ENCODE assay signal across 8 cellular contexts in genomic region chr3:46953265-46954010, GRCh38. TPM values are rescaled to one million over a fixed set of nuclear protein-coding genes. Genes with fewer than 3 reads are reported as not detected.
DNase-seq lines count a peak whose midpoint lies in the region; ATAC-seq, FAIRE-seq and TF ChIP-seq lines count a peak whose summit lies in the region.
"Had no signal": no experiment of that assay in that cellular context is flagged by ENCODE, and none has a peak within 500 bp of the region (broad histone marks: within the 10 kb centered on the region; RNA-seq: fewer than 3 reads in every experiment).

No MANE protein-coding gene starts in this region.

- H4K8ac ChIP-seq in trophoblast cell (ENCODE audit: low read depth, low read length) = no peak overlapping the region

- DNase-seq in GM12891 (ENCODE audit: insufficient read length, low spot score) (no peak), trophoblast cell (no peak), NCI-H1105 treated with DMSO at 0.1 percent for 48 hours (lab: John Stamatoyannopoulos, UW) (no peak), NCI-H2081 treated with DMSO at 0.1 percent for 48 hours (lab: John Stamatoyannopoulos, UW) (no peak)
- DNase-seq in activated CD8-positive, alpha-beta T cell treated with anti-CD3 and anti-CD28 coated beads for 36 hours = peak; percentile 36

- no peak overlapping the region for H4K91ac ChIP-seq in trophoblast cell (ENCODE audit: low read depth, low read length)

- no peak overlapping the region for H2BK5ac ChIP-seq in trophoblast cell (ENCODE audit: low read depth, low read length, poor library complexity)

- H3K27me3 Mint-ChIP-seq in activated CD8-positive, alpha-beta T cell treated with anti-CD3 and anti-CD28 coated beads for 36 hours = no peaks in the 10 kb centered on the region
- H3K27me3 Mint-ChIP-seq: brain had no signal

- FAIRE-seq in GM12891 (lab: Jason Lieb, UNC) = peak; percentile 88

- no peak overlapping the region for H4K12ac ChIP-seq in trophoblast cell (ENCODE audit: low read depth, low read length)

- no peak overlapping the region for H3K27ac ChIP-seq in trophoblast cell (ENCODE audit: low read depth, low read length)

- H3K23ac ChIP-seq in trophoblast cell (ENCODE audit: low read length) = no peak overlapping the region

- H3K36me3 Mint-ChIP-seq in activated CD8-positive, alpha-beta T cell treated with anti-CD3 and anti-CD28 coated beads for 36 hours (ENCODE audit: low read depth) = peaks cover 31% of the 10 kb centered on the region

- no peaks in the 10 kb centered on the region for H3K9me3 Mint-ChIP-seq in activated CD8-positive, alpha-beta T cell treated with anti-CD3 and anti-CD28 coated beads for 36 hours
- H3K9me3 Mint-ChIP-seq: brain had no signal

- H3K79me2 ChIP-seq in trophoblast cell (ENCODE audit: control insufficient read depth, insufficient read depth, low read length, poor library complexity) = peaks cover 21% of the 10 kb centered on the region

- intact Hi-C loops in activated CD8-positive, alpha-beta T cell treated with anti-CD3 and anti-CD28 coated beads for 36 hours (cut with micrococcal nuclease) = no loop called here

- peaks cover 82% of the 10 kb centered on the region for H3K4me1 Mint-ChIP-seq in activated CD8-positive, alpha-beta T cell treated with anti-CD3 and anti-CD28 coated beads for 36 hours (ENCODE audit: low read depth)

- no peak overlapping the region for H3K4me2 ChIP-seq in trophoblast cell (ENCODE audit: low read length)

- H3K9ac ChIP-seq in trophoblast cell (ENCODE audit: low read length) = no peak overlapping the region

- no peaks in the 10 kb centered on the region for H3K9me3 ChIP-seq in trophoblast cell (ENCODE audit: insufficient read depth, low read depth, low read length)

- no peak overlapping the region for H3K14ac ChIP-seq in trophoblast cell (ENCODE audit: low read length)

- no peaks in the 10 kb centered on the region for H3K27me3 ChIP-seq in trophoblast cell (ENCODE audit: insufficient read depth, low read length)

- H3K4me1 ChIP-seq in trophoblast cell (ENCODE audit: control insufficient read depth in 1 of 2, insufficient read depth in 2 of 2, low read length in 2 of 2) = peaks cover 27 to 29% of the 10 kb centered on the region in 2 experiments

- peak overlapping the region; percentile 71 for H3K4ac ChIP-seq in trophoblast cell (ENCODE audit: low read depth, low read length)

- H2BK120ac ChIP-seq in trophoblast cell (ENCODE audit: insufficient read depth, low read length, poor library complexity) = no peak overlapping the region

- CTCF ChIA-PET in activated CD8-positive, alpha-beta T cell treated with anti-CD3 and anti-CD28 coated beads for 36 hours (lab: Charles Lee) = interaction anchor here (1.0 kb wide), 1 partner anchor 45 kb away, joined by 3 read pairs; no protein-coding TSS in a partner anchor

- H3K36me3 ChIP-seq in trophoblast cell (ENCODE audit: control insufficient read depth in 1 of 2, insufficient read depth in 2 of 2, low read length in 2 of 2) = no peaks in the 10 kb centered on the region

- H3K4me3 ChIP-seq in trophoblast cell (ENCODE audit: low read depth, low read length) = no peak overlapping the region

- POLR2A ChIA-PET in activated CD8-positive, alpha-beta T cell treated with anti-CD3 and anti-CD28 coated beads for 36 hours (lab: Charles Lee) = interaction anchor here (0.9 to 2.4 kb wide), 6 partner anchors 12 to 53 kb away, joined by 3 to 11 read pairs (median 5); partner anchors contain the start of genes CCDC12 and NBEAL2

- H3K4me3 Mint-ChIP-seq in activated CD8-positive, alpha-beta T cell treated with anti-CD3 and anti-CD28 coated beads for 36 hours = peak overlapping the region; percentile 55
- H3K4me3 Mint-ChIP-seq: brain had no signal

- ATAC-seq in HG03442 (IDR thresholded peaks at IDR 0.05; ENCODE audit: unreplicated experiment) = peak; percentile 36
- peak; percentile 28 for ATAC-seq in activated CD8-positive, alpha-beta T cell treated with anti-CD3 and anti-CD28 coated beads for 36 hours
- no peak for ATAC-seq in HG03039 (IDR thresholded peaks at IDR 0.05; ENCODE audit: unreplicated experiment)

- no peak for TF ChIP-seq POLR2A in GM12891 (IDR thresholded peaks at IDR 0.05; ENCODE audit: low read depth, low read length)

- no peak overlapping the region for H2AK5ac ChIP-seq in trophoblast cell (ENCODE audit: low read length)

- TF ChIP-seq CTCF in activated CD8-positive, alpha-beta T cell treated with anti-CD3 and anti-CD28 coated beads for 36 hours (IDR thresholded peaks at IDR 0.05) = no peak

- peak overlapping the region; percentile 96 for H3K27ac Mint-ChIP-seq in activated CD8-positive, alpha-beta T cell treated with anti-CD3 and anti-CD28 coated beads for 36 hours

- H3K79me1 ChIP-seq in trophoblast cell (ENCODE audit: low read length) = no peaks in the 10 kb centered on the region

- no peak overlapping the region for H2BK12ac ChIP-seq in trophoblast cell (ENCODE audit: low read length)

- peak overlapping the region; percentile 15 for H3K18ac ChIP-seq in trophoblast cell (ENCODE audit: low read length)

- no peak overlapping the region for H2AFZ ChIP-seq in trophoblast cell (ENCODE audit: insufficient read depth, low read length, poor library complexity)

- WGBS in trophoblast cell (ENCODE audit: extremely low coverage, insufficient coverage, insufficient read length) = no CpG with 5 or more reads among the region's 7 CpGs

TF ChIP-seq in GM12891, 5 proteins besides CTCF, POLR2A, EP300 and RAD21:
- TF ChIP-seq TAF1 (IDR thresholded peaks at IDR 0.05; ENCODE audit: low read depth, low read length) (no peak), POLR2AphosphoS5 (IDR thresholded peaks at IDR 0.05; ENCODE audit: low read depth, low read length) (no peak), SPI1 (IDR thresholded peaks at IDR 0.05; ENCODE audit: low read depth, low read length) (peak; percentile 74), POU2F2 (IDR thresholded peaks at IDR 0.05; ENCODE audit: low read depth, low read length) (no peak), PAX5 (IDR thresholded peaks at IDR 0.05; ENCODE audit: insufficient read depth, low read length, severe bottlenecking) (no peak)

RNA-seq across cellular contexts. Expression of gene CCDC12, which starts 23.1 kb away (rescaled TPM):
- polyA plus RNA-seq in GM12891 (2012; ENCODE audit: low read depth, missing spikeins) = 55.8 TPM
- total RNA-seq in activated CD8-positive, alpha-beta T cell treated with anti-CD3 and anti-CD28 coated beads for 36 hours = 10 to 100 TPM; 51.2 to 51.6 TPM
- 47.9 and 48.1 TPM in 2 replicates for polyA plus RNA-seq in trophoblast cell (2013)

RNA-seq across cellular contexts. Expression of gene NBEAL2, which starts 26.0 kb away (rescaled TPM):
- 53.4 TPM for polyA plus RNA-seq in GM12891 (2012; ENCODE audit: low read depth, missing spikeins)
- total RNA-seq in activated CD8-positive, alpha-beta T cell treated with anti-CD3 and anti-CD28 coated beads for 36 hours = 10 to 100 TPM; 58.9 to 63.7 TPM
- 18.1 and 18.9 TPM in 2 replicates for polyA plus RNA-seq in trophoblast cell (2013)
